ENCODE assay signal across 1 cellular context in genomic region chr1:107682467-107682866, GRCh38.
TF ChIP-seq lines count a peak whose summit lies in the region.

No MANE protein-coding gene starts in this region.

TF ChIP-seq in HEK293, 187 proteins besides CTCF, POLR2A, EP300 and RAD21 (continued from another document and continues in another):
- TF ChIP-seq ZNF248 (tag by site-specific recombination; IDR thresholded peaks at IDR 0.05) (no peak), ZNF114 (tag by site-specific recombination; IDR thresholded peaks at IDR 0.05) (no peak), ZNF571 (tag by site-specific recombination; IDR thresholded peaks at IDR 0.05) (no peak), ZEB2 (tag by site-specific recombination; IDR thresholded peaks at IDR 0.05) (no peak), ZNF621 (tag by site-specific recombination; IDR thresholded peaks at IDR 0.05) (no peak), BCL6B (tag by site-specific recombination; IDR thresholded peaks at IDR 0.05) (0 out of 2 replicates have a peak, but pooled peaks have one; percentile 11), ZNF549 (tag by site-specific recombination; IDR thresholded peaks at IDR 0.05) (no peak), ZNF10 (tag by site-specific recombination; IDR thresholded peaks at IDR 0.05) (no peak), TRIM28 (IDR thresholded peaks at IDR 0.05; ENCODE audit: borderline replicate concordance, low read length) (no peak; the same call in 1 of the 2 replicates), ZNF626 (tag by site-specific recombination; IDR thresholded peaks at IDR 0.05) (no peak), ZNF48 (tag by site-specific recombination; IDR thresholded peaks at IDR 0.05) (no peak), ZNF354C (tag by site-specific recombination; IDR thresholded peaks at IDR 0.05; ENCODE audit: borderline replicate concordance, low read depth) (no peak), AEBP2 (tag by site-specific recombination; IDR thresholded peaks at IDR 0.05; ENCODE audit: borderline replicate concordance) (no peak), KLF16 (tag by site-specific recombination; IDR thresholded peaks at IDR 0.05) (no peak), KLF1 (tag by site-specific recombination; IDR thresholded peaks at IDR 0.05) (peak; percentile 93), ZNF518A (tag by site-specific recombination; conservative IDR thresholded peaks at IDR 0.05; ENCODE audit: low read depth) (no peak), ZNF473 (tag by site-specific recombination; IDR thresholded peaks at IDR 0.05) (no peak), ZNF302 (tag by site-specific recombination; IDR thresholded peaks at IDR 0.05; ENCODE audit: low read depth) (no peak), ZNF433 (tag by site-specific recombination; IDR thresholded peaks at IDR 0.05; ENCODE audit: low read depth) (no peak), IKZF3 (tag by site-specific recombination; IDR thresholded peaks at IDR 0.05) (peak; percentile 81), ZNF133 (tag by site-specific recombination; IDR thresholded peaks at IDR 0.05) (no peak), MYNN (tag by site-specific recombination; IDR thresholded peaks at IDR 0.05; ENCODE audit: borderline replicate concordance) (no peak), KLF9 (tag by site-specific recombination; IDR thresholded peaks at IDR 0.05; ENCODE audit: low read depth) (0 out of 2 replicates have a peak, but pooled peaks have one; percentile 25), ZBTB20 (tag by site-specific recombination; IDR thresholded peaks at IDR 0.05) (no peak), ZNF138 (tag by site-specific recombination; IDR thresholded peaks at IDR 0.05; ENCODE audit: borderline replicate concordance) (no peak), ZNF660 (tag by site-specific recombination; IDR thresholded peaks at IDR 0.05) (no peak), ZNF362 (tag by site-specific recombination; IDR thresholded peaks at IDR 0.05) (no peak), ZNF423 (tag by site-specific recombination; IDR thresholded peaks at IDR 0.05) (no peak), ZNF555 (tag by site-specific recombination; conservative IDR thresholded peaks at IDR 0.05) (no peak), ZNF664 (tag by site-specific recombination; IDR thresholded peaks at IDR 0.05) (no peak), ZNF24 (tag by site-specific recombination; IDR thresholded peaks at IDR 0.05) (no peak), ZNF639 (tag by site-specific recombination; IDR thresholded peaks at IDR 0.05) (no peak), ZNF701 (tag by site-specific recombination; IDR thresholded peaks at IDR 0.05) (no peak), ZBTB21 (tag by site-specific recombination; IDR thresholded peaks at IDR 0.05) (no peak), ZNF23 (tag by site-specific recombination; IDR thresholded peaks at IDR 0.05; ENCODE audit: borderline replicate concordance) (no peak), ZNF146 (tag by site-specific recombination; IDR thresholded peaks at IDR 0.05) (no peak)
- TF ChIP-seq, protein P1, sequence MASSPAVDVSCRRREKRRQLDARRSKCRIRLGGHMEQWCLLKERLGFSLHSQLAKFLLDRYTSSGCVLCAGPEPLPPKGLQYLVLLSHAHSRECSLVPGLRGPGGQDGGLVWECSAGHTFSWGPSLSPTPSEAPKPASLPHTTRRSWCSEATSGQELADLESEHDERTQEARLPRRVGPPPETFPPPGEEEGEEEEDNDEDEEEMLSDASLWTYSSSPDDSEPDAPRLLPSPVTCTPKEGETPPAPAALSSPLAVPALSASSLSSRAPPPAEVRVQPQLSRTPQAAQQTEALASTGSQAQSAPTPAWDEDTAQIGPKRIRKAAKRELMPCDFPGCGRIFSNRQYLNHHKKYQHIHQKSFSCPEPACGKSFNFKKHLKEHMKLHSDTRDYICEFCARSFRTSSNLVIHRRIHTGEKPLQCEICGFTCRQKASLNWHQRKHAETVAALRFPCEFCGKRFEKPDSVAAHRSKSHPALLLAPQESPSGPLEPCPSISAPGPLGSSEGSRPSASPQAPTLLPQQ (tag by site-specific recombination; IDR thresholded peaks at IDR 0.05) = no peak
- TF ChIP-seq, protein P2, sequence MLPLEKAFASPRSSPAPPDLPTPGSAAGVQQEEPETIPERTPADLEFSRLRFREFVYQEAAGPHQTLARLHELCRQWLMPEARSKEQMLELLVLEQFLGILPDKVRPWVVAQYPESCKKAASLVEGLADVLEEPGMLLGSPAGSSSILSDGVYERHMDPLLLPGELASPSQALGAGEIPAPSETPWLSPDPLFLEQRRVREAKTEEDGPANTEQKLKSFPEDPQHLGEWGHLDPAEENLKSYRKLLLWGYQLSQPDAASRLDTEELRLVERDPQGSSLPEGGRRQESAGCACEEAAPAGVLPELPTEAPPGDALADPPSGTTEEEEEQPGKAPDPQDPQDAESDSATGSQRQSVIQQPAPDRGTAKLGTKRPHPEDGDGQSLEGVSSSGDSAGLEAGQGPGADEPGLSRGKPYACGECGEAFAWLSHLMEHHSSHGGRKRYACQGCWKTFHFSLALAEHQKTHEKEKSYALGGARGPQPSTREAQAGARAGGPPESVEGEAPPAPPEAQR (tag by site-specific recombination; IDR thresholded peaks at IDR 0.05) = no peak
- TF ChIP-seq, protein P3, sequence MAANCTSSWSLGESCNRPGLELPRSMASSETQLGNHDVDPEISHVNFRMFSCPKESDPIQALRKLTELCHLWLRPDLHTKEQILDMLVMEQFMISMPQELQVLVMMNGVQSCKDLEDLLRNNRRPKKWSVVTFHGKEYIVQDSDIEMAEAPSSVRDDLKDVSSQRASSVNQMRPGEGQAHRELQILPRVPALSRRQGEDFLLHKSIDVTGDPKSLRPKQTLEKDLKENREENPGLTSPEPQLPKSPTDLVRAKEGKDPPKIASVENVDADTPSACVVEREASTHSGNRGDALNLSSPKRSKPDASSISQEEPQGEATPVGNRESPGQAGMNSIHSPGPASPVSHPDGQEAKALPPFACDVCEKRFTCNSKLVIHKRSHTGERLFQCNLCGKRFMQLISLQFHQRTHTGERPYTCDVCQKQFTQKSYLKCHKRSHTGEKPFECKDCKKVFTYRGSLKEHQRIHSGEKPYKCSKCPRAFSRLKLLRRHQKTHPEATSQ (tag by site-specific recombination; IDR thresholded peaks at IDR 0.05) = no peak
- TF ChIP-seq, protein P4, sequence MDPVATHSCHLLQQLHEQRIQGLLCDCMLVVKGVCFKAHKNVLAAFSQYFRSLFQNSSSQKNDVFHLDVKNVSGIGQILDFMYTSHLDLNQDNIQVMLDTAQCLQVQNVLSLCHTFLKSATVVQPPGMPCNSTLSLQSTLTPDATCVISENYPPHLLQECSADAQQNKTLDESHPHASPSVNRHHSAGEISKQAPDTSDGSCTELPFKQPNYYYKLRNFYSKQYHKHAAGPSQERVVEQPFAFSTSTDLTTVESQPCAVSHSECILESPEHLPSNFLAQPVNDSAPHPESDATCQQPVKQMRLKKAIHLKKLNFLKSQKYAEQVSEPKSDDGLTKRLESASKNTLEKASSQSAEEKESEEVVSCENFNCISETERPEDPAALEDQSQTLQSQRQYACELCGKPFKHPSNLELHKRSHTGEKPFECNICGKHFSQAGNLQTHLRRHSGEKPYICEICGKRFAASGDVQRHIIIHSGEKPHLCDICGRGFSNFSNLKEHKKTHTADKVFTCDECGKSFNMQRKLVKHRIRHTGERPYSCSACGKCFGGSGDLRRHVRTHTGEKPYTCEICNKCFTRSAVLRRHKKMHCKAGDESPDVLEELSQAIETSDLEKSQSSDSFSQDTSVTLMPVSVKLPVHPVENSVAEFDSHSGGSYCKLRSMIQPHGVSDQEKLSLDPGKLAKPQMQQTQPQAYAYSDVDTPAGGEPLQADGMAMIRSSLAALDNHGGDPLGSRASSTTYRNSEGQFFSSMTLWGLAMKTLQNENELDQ (tag by site-specific recombination; IDR thresholded peaks at IDR 0.05; ENCODE audit: low read depth) = no peak
- TF ChIP-seq, protein P5, sequence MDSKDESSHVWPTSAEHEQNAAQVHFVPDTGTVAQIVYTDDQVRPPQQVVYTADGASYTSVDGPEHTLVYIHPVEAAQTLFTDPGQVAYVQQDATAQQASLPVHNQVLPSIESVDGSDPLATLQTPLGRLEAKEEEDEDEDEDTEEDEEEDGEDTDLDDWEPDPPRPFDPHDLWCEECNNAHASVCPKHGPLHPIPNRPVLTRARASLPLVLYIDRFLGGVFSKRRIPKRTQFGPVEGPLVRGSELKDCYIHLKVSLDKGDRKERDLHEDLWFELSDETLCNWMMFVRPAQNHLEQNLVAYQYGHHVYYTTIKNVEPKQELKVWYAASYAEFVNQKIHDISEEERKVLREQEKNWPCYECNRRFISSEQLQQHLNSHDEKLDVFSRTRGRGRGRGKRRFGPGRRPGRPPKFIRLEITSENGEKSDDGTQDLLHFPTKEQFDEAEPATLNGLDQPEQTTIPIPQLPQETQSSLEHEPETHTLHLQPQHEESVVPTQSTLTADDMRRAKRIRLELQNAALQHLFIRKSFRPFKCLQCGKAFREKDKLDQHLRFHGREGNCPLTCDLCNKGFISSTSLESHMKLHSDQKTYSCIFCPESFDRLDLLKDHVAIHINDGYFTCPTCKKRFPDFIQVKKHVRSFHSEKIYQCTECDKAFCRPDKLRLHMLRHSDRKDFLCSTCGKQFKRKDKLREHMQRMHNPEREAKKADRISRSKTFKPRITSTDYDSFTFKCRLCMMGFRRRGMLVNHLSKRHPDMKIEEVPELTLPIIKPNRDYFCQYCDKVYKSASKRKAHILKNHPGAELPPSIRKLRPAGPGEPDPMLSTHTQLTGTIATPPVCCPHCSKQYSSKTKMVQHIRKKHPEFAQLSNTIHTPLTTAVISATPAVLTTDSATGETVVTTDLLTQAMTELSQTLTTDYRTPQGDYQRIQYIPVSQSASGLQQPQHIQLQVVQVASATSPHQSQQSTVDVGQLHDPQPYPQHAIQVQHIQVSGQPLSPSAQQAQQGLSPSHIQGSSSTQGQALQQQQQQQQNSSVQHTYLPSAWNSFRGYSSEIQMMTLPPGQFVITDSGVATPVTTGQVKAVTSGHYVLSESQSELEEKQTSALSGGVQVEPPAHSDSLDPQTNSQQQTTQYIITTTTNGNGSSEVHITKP (tag by site-specific recombination; IDR thresholded peaks at IDR 0.05) = no peak
